In genomic region chr9:130323051-130323757, GRCh38 we compare ENCODE assay signal across 18 cellular contexts. TPM values are rescaled to one million over a fixed set of nuclear protein-coding genes. Genes with fewer than 3 reads are reported as not detected.
A peak's percentile ranks its signal among the peaks of the same experiment; 100 is the strongest.
DNase-seq lines count a peak whose midpoint lies in the region; TF ChIP-seq lines count a peak whose summit lies in the region.
"Had no signal": no experiment of that assay in that cellular context is flagged by ENCODE, and none has a peak within 500 bp of the region (broad histone marks: within the 10 kb centered on the region; RNA-seq: fewer than 3 reads in every experiment).

No MANE protein-coding gene starts in this region.

- H3K4me1 ChIP-seq in muscle layer of colon (ENCODE audit: insufficient read depth, low read length): peaks cover 35% of the 10 kb centered on the region
- peaks cover 3 to 6% of the 10 kb centered on the region in 2 donors for H3K4me1 ChIP-seq in uterus

- no peaks in the 10 kb centered on the region for H3K27me3 ChIP-seq in muscle layer of colon (ENCODE audit: control insufficient read depth in 1 of 2, insufficient read depth in 2 of 2, low read length in 2 of 2)
- no peaks in the 10 kb centered on the region for H3K27me3 ChIP-seq in uterus

- peaks cover 11% of the 10 kb centered on the region for H3K27me3 Mint-ChIP-seq in glutamatergic neuron (ENCODE audit: unreplicated experiment)

- intact Hi-C loops in uterus (cut with DNase I; ENCODE audit: low total_unique reads): no loop called here

- no peaks in the 10 kb centered on the region for H3K9me3 ChIP-seq in muscle layer of colon (ENCODE audit: low read length)
- no peaks in the 10 kb centered on the region for H3K9me3 ChIP-seq in uterus

- H3K9me3 Mint-ChIP-seq in glutamatergic neuron (ENCODE audit: unreplicated experiment): peaks cover 2% of the 10 kb centered on the region
- H3K9me3 Mint-ChIP-seq: GM23338 had no signal

- TF ChIP-seq POLR2A in uterus (IDR thresholded peaks at IDR 0.05): no peak

- H3K36me3 Mint-ChIP-seq in glutamatergic neuron (ENCODE audit: unreplicated experiment): no peaks in the 10 kb centered on the region
- H3K36me3 Mint-ChIP-seq: CD4-positive, CD25-positive, alpha-beta regulatory T cell had no signal

- H3K4me3 ChIP-seq in muscle layer of colon (ENCODE audit: low read depth in 1 of 2, low read length in 2 of 2) (peak overlapping the region in 1 of 2 donors; percentile 11), uterus (no peak overlapping the region)
- H3K4me3 ChIP-seq: GM23338 had no signal

- H3K36me3 ChIP-seq in muscle layer of colon (ENCODE audit: insufficient read depth, low read length) (peaks cover 29% of the 10 kb centered on the region), uterus (no peaks in the 10 kb centered on the region)

- TF ChIP-seq CTCF in glutamatergic neuron (IDR thresholded peaks at IDR 0.05; ENCODE audit: partially characterized antibody, unreplicated experiment) (no peak), uterus (IDR thresholded peaks at IDR 0.05) (no peak)

- H3K27ac ChIP-seq in muscle layer of colon (ENCODE audit: low read depth, low read length) (peak overlapping the region; percentile 13), uterus (peak overlapping the region; percentile 24 to 55)
- H3K27ac ChIP-seq: 22Rv1 had no signal

- DNase-seq in NCI-H2171 treated with DMSO at 0.1 percent for 48 hours (lab: John Stamatoyannopoulos, UW) (peak; percentile 47), NCI-H2171 (lab: John Stamatoyannopoulos, UW) (no peak), glutamatergic neuron (no peak), uterus (no peak), NCI-H345 (lab: John Stamatoyannopoulos, UW) (no peak), NCI-H1417 treated with DMSO at 0.1 percent for 48 hours (lab: John Stamatoyannopoulos, UW) (no peak), SW 1271 (lab: John Stamatoyannopoulos, UW) (no peak)
- DNase-seq: CD4-positive, CD25-positive, alpha-beta regulatory T cell; COR-L47; HCEC 1CT; NCI-H1092 treated with DMSO at 0.1 percent for 48 hours; NCI-H2081; NCI-H510A treated with DMSO at 0.1 percent for 48 hours; NCI-H774; SHP77 had no signal

- no peak overlapping the region for H3K9ac ChIP-seq in muscle layer of colon (ENCODE audit: low read length)

- no peak overlapping the region for H3K4me3 Mint-ChIP-seq in glutamatergic neuron (ENCODE audit: unreplicated experiment)
- H3K4me3 Mint-ChIP-seq: CD4-positive, CD25-positive, alpha-beta regulatory T cell; GM23338 had no signal

- H3K27ac Mint-ChIP-seq in glutamatergic neuron (ENCODE audit: unreplicated experiment): peak overlapping the region; percentile 69
- H3K27ac Mint-ChIP-seq: CD4-positive, CD25-positive, alpha-beta regulatory T cell; GM23338 had no signal

- peaks cover 35% of the 10 kb centered on the region for H3K4me1 Mint-ChIP-seq in glutamatergic neuron (ENCODE audit: low read depth, unreplicated experiment)
- H3K4me1 Mint-ChIP-seq: CD4-positive, CD25-positive, alpha-beta regulatory T cell had no signal

RNA-seq across cellular contexts. Expression of gene HMCN2, which starts 57.6 kb away (rescaled TPM):
- total RNA-seq in glutamatergic neuron (ENCODE audit: unreplicated experiment) (9.3 TPM), uterus (10 to 100 TPM in 3 of 4 donors, 1 to 10 TPM in 1; 1.8 to 46.7 (median 24.4) TPM)
- total RNA-seq: CD4-positive, CD25-positive, alpha-beta regulatory T cell had no signal
